15 cellular contexts compared by ENCODE assay signal in the genomic region with DNA sequence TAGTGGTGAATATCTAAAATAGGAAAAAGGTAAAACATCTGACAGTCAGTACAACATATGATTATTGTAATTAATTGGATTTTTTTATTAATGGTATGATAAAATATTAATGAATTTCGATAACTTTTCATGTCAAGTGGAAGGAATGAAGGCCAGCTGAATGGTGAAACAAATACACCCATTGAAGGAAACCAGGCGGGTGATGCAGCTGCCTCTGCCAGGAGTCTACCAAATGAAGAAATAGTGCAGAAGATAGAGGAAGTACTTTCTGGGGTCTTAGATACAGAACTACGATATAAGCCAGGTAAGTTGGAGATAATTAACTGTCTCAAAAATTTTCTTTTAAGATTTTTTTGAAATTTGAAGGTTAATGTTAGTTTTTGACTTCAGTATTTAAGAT. TPM values are rescaled to one million over a fixed set of nuclear protein-coding genes. Genes with fewer than 3 reads are reported as not detected.
DNase-seq lines count a peak whose midpoint lies in the region; ATAC-seq and TF ChIP-seq lines count a peak whose summit lies in the region.
"Had no signal": no experiment of that assay in that cellular context is flagged by ENCODE, and none has a peak within 500 bp of the region (broad histone marks: within the 10 kb centered on the region; RNA-seq: fewer than 3 reads in every experiment).

No MANE protein-coding gene starts in this region.

- H4K20me1 ChIP-seq in Loucy (ENCODE audit: insufficient read depth, low read length, poor library complexity, severe bottlenecking) = peaks cover 77% of the 10 kb centered on the region

- CTCF ChIA-PET in CD4-positive, alpha-beta memory T cell (lab: Charles Lee; ENCODE audit: partially characterized antibody) = no interaction called here

- H3K9me3 ChIP-seq in CD4-positive, alpha-beta memory T cell (ENCODE audit: control insufficient read depth in 1 of 2, low read length in 2 of 2) = no peaks in the 10 kb centered on the region
- no peaks in the 10 kb centered on the region for H3K9me3 ChIP-seq in Loucy (ENCODE audit: insufficient read depth, low read depth, low read length)
- H3K9me3 ChIP-seq: Caco-2 had no signal

- H3K4me3 Mint-ChIP-seq in CD4-positive, alpha-beta memory T cell = peak overlapping the region in 5 of 8 donors; percentile 23 to 100 (median 99)
- H3K4me3 Mint-ChIP-seq in activated naive CD8-positive, alpha-beta T cell = peak overlapping the region; percentile 99
- H3K4me3 Mint-ChIP-seq in naive thymus-derived CD8-positive, alpha-beta T cell = peak overlapping the region in 9 of 10 donors; percentile 28 to 100 (median 72)

- H3K9ac ChIP-seq in Loucy (ENCODE audit: low read depth, low read length, poor library complexity, severe bottlenecking) = peak overlapping the region; percentile 100

- H2AFZ ChIP-seq in Loucy (ENCODE audit: low read length) = no peak overlapping the region

- H3K4me1 Mint-ChIP-seq in CD4-positive, alpha-beta memory T cell = peaks cover 21 to 56% (median 38%) of the 10 kb centered on the region in 4 donors
- peaks cover 40% of the 10 kb centered on the region for H3K4me1 Mint-ChIP-seq in activated naive CD8-positive, alpha-beta T cell (ENCODE audit: low read depth)
- H3K4me1 Mint-ChIP-seq in naive thymus-derived CD8-positive, alpha-beta T cell = peaks cover 18 to 64% (median 43%) of the 10 kb centered on the region in 4 donors

- H3K9me2 ChIP-seq in Loucy (replicated peaks; ENCODE audit: low read depth, low read length) = no peaks in the 10 kb centered on the region

- H3K4me3 ChIP-seq in CD4-positive, alpha-beta memory T cell (ENCODE audit: low read length in 2 of 2) = no peak overlapping the region
- H3K4me3 ChIP-seq in Loucy (ENCODE audit: low read length, poor library complexity, severe bottlenecking) = peak overlapping the region; percentile 94

- peaks cover 9% of the 10 kb centered on the region for H3F3A ChIP-seq in Loucy (ENCODE audit: low read depth)

- peaks cover 36% of the 10 kb centered on the region for H3K36me3 ChIP-seq in CD4-positive, alpha-beta memory T cell (ENCODE audit: insufficient read depth, low read length)
- H3K36me3 ChIP-seq in Loucy (ENCODE audit: insufficient read depth, low read length) = peaks cover 40% of the 10 kb centered on the region

- peaks cover 97% of the 10 kb centered on the region for H3K79me2 ChIP-seq in Loucy (ENCODE audit: insufficient read depth, low read length)

- H3K27me3 Mint-ChIP-seq in CD4-positive, alpha-beta memory T cell = no peaks in the 10 kb centered on the region
- H3K27me3 Mint-ChIP-seq in activated naive CD8-positive, alpha-beta T cell = no peaks in the 10 kb centered on the region
- peaks cover 0 to 2% (median 0%) of the 10 kb centered on the region in 5 donors for H3K27me3 Mint-ChIP-seq in naive thymus-derived CD8-positive, alpha-beta T cell
- H3K27me3 Mint-ChIP-seq: activated CD4-positive, alpha-beta memory T cell treated with anti-CD3 and anti-CD28 coated beads, Interleukin-2, amount 10 ng/mL, durations not matched to agents 7 days and 5 days had no signal

- peaks cover 0 to 4% (median 0%) of the 10 kb centered on the region in 8 donors for H3K9me3 Mint-ChIP-seq in CD4-positive, alpha-beta memory T cell
- no peaks in the 10 kb centered on the region for H3K9me3 Mint-ChIP-seq in activated naive CD8-positive, alpha-beta T cell (ENCODE audit: low read depth)
- H3K9me3 Mint-ChIP-seq in naive thymus-derived CD8-positive, alpha-beta T cell = no peaks in the 10 kb centered on the region
- H3K9me3 Mint-ChIP-seq: activated CD4-positive, alpha-beta memory T cell treated with anti-CD3 and anti-CD28 coated beads, Interleukin-2, amount 10 ng/mL, durations not matched to agents 7 days and 5 days had no signal

- H3K27ac Mint-ChIP-seq in CD4-positive, alpha-beta memory T cell = peak overlapping the region in 2 of 7 donors; percentile 19 to 66
- peak overlapping the region; percentile 73 for H3K27ac Mint-ChIP-seq in activated naive CD8-positive, alpha-beta T cell
- H3K27ac Mint-ChIP-seq in naive thymus-derived CD8-positive, alpha-beta T cell = peak overlapping the region in 3 of 10 donors; percentile 61 to 62 (median 61)
- H3K27ac Mint-ChIP-seq: activated CD4-positive, alpha-beta memory T cell treated with anti-CD3 and anti-CD28 coated beads, Interleukin-2, amount 10 ng/mL, durations not matched to agents 7 days and 5 days had no signal

- peaks cover 23 to 67% of the 10 kb centered on the region in 2 donors for H3K36me3 Mint-ChIP-seq in CD4-positive, alpha-beta memory T cell
- no peaks in the 10 kb centered on the region for H3K36me3 Mint-ChIP-seq in activated naive CD8-positive, alpha-beta T cell
- peaks cover 6 to 45% (median 11%) of the 10 kb centered on the region in 3 donors for H3K36me3 Mint-ChIP-seq in naive thymus-derived CD8-positive, alpha-beta T cell

- H3K4me2 ChIP-seq in Loucy (ENCODE audit: low read depth, low read length, poor library complexity, severe bottlenecking) = peak overlapping the region; percentile 89

- intact Hi-C loops in CD4-positive, alpha-beta memory T cell (cut with micrococcal nuclease) = loop anchor here (10.0 kb wide), 1 partner anchor 161 kb away; no protein-coding TSS in a partner anchor

- no peaks in the 10 kb centered on the region for H3K27me3 ChIP-seq in CD4-positive, alpha-beta memory T cell (ENCODE audit: insufficient read depth, low read length)
- no peaks in the 10 kb centered on the region for H3K27me3 ChIP-seq in Loucy (ENCODE audit: insufficient read depth, low read length, poor library complexity, severe bottlenecking)

- POLR2A ChIA-PET in CD4-positive, alpha-beta memory T cell (lab: Charles Lee; ENCODE audit: partially characterized antibody) = interaction anchor here (1.1 to 2.1 kb wide), 2 partner anchors 43 to 221 kb away, joined by 3 to 9 read pairs; a partner anchor contains a TSS
- POLR2A ChIA-PET in naive thymus-derived CD8-positive, alpha-beta T cell (lab: Charles Lee) = interaction anchor here (1.1 to 1.3 kb wide), 2 partner anchors 43 to 53 kb away, joined by 3 read pairs; no protein-coding TSS in a partner anchor

- no peak for TF ChIP-seq CTCF in Loucy (conservative IDR thresholded peaks at IDR 0.05; ENCODE audit: low read length)

- no peak overlapping the region for H3K27ac ChIP-seq in CD4-positive, alpha-beta memory T cell (ENCODE audit: low read depth, low read length)

- no peak for ATAC-seq in naive thymus-derived CD8-positive, alpha-beta T cell
- ATAC-seq in GM19467 (IDR thresholded peaks at IDR 0.05; ENCODE audit: unreplicated experiment) = no peak
- ATAC-seq: left colon had no signal

- no peak for DNase-seq in CD4-positive, alpha-beta memory T cell
- no peak for DNase-seq in naive thymus-derived CD8-positive, alpha-beta T cell
- DNase-seq in NCI-H1092 treated with DMSO at 0.1 percent for 48 hours (lab: John Stamatoyannopoulos, UW) (no peak), GM19238 (ENCODE audit: insufficient read length, low spot score) (no peak), EL (no peak)
- DNase-seq: activated CD4-positive, alpha-beta memory T cell treated with anti-CD3 and anti-CD28 coated beads, Interleukin-2, amount 10 ng/mL, durations not matched to agents 7 days and 5 days; amygdala; Caco-2; left colon; NCI-H1930; NCI-H748 treated with DMSO at 0.1 percent for 48 hours; SW 1271 had no signal

- H3K4me1 ChIP-seq in CD4-positive, alpha-beta memory T cell (ENCODE audit: insufficient read depth, low read length) = peaks cover 44% of the 10 kb centered on the region
- peaks cover 29% of the 10 kb centered on the region for H3K4me1 ChIP-seq in Loucy (ENCODE audit: insufficient read depth, low read length, poor library complexity, severe bottlenecking)

RNA-seq across cellular contexts. Expression of a gene that starts 3.2 kb away (rescaled TPM):
- 100 to 1,000 TPM; 436 to 454 TPM for total RNA-seq in CD4-positive, alpha-beta memory T cell
- 100 to 1,000 TPM; 314 to 639 TPM for polyA plus RNA-seq in CD4-positive, alpha-beta memory T cell
- total RNA-seq in naive thymus-derived CD8-positive, alpha-beta T cell = 100 to 1,000 TPM; 493 to 510 TPM
- polyA plus RNA-seq in naive thymus-derived CD8-positive, alpha-beta T cell = 100 to 1,000 TPM; 412 to 602 (median 573) TPM

RNA-seq across cellular contexts. Expression of a gene that starts 4.2 kb away (rescaled TPM):
- 10 to 100 TPM; 75.4 to 85.1 TPM for total RNA-seq in CD4-positive, alpha-beta memory T cell
- 10 to 100 TPM; 56.1 to 57.7 TPM for polyA plus RNA-seq in CD4-positive, alpha-beta memory T cell
- 10 to 100 TPM; 91.6 to 91.8 TPM for total RNA-seq in naive thymus-derived CD8-positive, alpha-beta T cell
- polyA plus RNA-seq in naive thymus-derived CD8-positive, alpha-beta T cell = 10 to 100 TPM; 40.2 to 54.4 (median 43.8) TPM

RNA-seq across cellular contexts. Expression of a gene that starts 42.4 kb away (rescaled TPM):
- total RNA-seq in CD4-positive, alpha-beta memory T cell = 10 to 100 TPM; 11.0 to 13.7 TPM
- 1 to 10 TPM; 2.2 to 4.0 TPM for polyA plus RNA-seq in CD4-positive, alpha-beta memory T cell
- 10 to 100 TPM; 10.0 to 10.3 TPM for total RNA-seq in naive thymus-derived CD8-positive, alpha-beta T cell
- polyA plus RNA-seq in naive thymus-derived CD8-positive, alpha-beta T cell = 1 to 10 TPM; 1.9 to 4.7 (median 2.2) TPM

RNA-seq across cellular contexts. Expression of a gene that starts 54.6 kb away (rescaled TPM):
- 1 to 10 TPM; 1.3 to 1.6 TPM for total RNA-seq in CD4-positive, alpha-beta memory T cell
- polyA plus RNA-seq in CD4-positive, alpha-beta memory T cell = under 1 TPM; 0.56 to 0.98 TPM
- 1 to 10 TPM; 1.6 to 2.1 TPM for total RNA-seq in naive thymus-derived CD8-positive, alpha-beta T cell
- polyA plus RNA-seq in naive thymus-derived CD8-positive, alpha-beta T cell = 1 to 10 TPM in 1 of 3 donors, under 1 TPM in 2; 0.89 to 1.8 (median 0.94) TPM
